Comparison of ENCODE assay signal across 19 cellular contexts in genomic region chr15:36372968-36373367, GRCh38.
DNase-seq lines count a peak whose midpoint lies in the region; ATAC-seq, FAIRE-seq and TF ChIP-seq lines count a peak whose summit lies in the region.
"Had no signal": no experiment of that assay in that cellular context is flagged by ENCODE, and none has a peak within 500 bp of the region (broad histone marks: within the 10 kb centered on the region; RNA-seq: fewer than 3 reads in every experiment).

No MANE protein-coding gene starts in this region.

- H3K79me2 ChIP-seq in HCT116 (ENCODE audit: insufficient read depth, low read length): no peaks in the 10 kb centered on the region

- CTCF ChIA-PET in A549 (lab: Yijun Ruan, JAX): no interaction called here
- CTCF ChIA-PET in HCT116 (lab: Charles Lee): no interaction called here

- H3K36me3 Mint-ChIP-seq in mesothelial cell of epicardium: peaks cover 6% of the 10 kb centered on the region
- H3K36me3 Mint-ChIP-seq in activated T-helper 17 cell treated with anti-CD3 and anti-CD28 coated beads, Interleukin-2, amount 50 U/mL, for 72 hours (ENCODE audit: low read depth): no peaks in the 10 kb centered on the region
- H3K36me3 Mint-ChIP-seq: CD4-positive, alpha-beta memory T cell had no signal

- peak overlapping the region; percentile 10 for H2AFZ ChIP-seq in HCT116 (ENCODE audit: low read depth, low read length, poor library complexity, severe bottlenecking)
- H2AFZ ChIP-seq: GM23338 had no signal

- ATAC-seq in A549 (no peak), HCT116 (no peak), RWPE2 (ENCODE audit: low read depth) (no peak)
- no peak for ATAC-seq in activated T-helper 17 cell treated with anti-CD3 and anti-CD28 coated beads, Interleukin-2, amount 50 U/mL, for 72 hours (replicated peaks)
- ATAC-seq: GM12878, GM23338 had no signal

- H3K27me3 ChIP-seq in HCT116 (ENCODE audit: insufficient read depth, low read length): no peaks in the 10 kb centered on the region
- no peaks in the 10 kb centered on the region for H3K27me3 ChIP-seq in RWPE2 (ENCODE audit: insufficient read depth, poor library complexity, severe bottlenecking)
- no peaks in the 10 kb centered on the region for H3K27me3 ChIP-seq in H7 (ENCODE audit: control insufficient read depth, insufficient read depth, low read length)

- H3K9me3 ChIP-seq in A549 (no peaks in the 10 kb centered on the region), HCT116 (ENCODE audit: control insufficient read depth in 1 of 2, insufficient read depth in 1 of 2, low read depth in 1 of 2, low read length in 2 of 2) (peaks cover 0 to 6% of the 10 kb centered on the region in 2 experiments; a peak in 1 of 4 replicates), RWPE2 (ENCODE audit: severe bottlenecking) (no peaks in the 10 kb centered on the region)
- H3K9me3 ChIP-seq: HAP-1 had no signal

- 35% methylated on average over 2 of the region's 2 CpGs for WGBS in A549 (ENCODE audit: missing lambda C conversion rate)

- intact Hi-C loops in HCT116 (cut with micrococcal nuclease): no loop called here

- peak overlapping the region; percentile 39 for H3K9ac ChIP-seq in HCT116 (ENCODE audit: low read length)

- H3K27ac ChIP-seq in A549 (peak overlapping the region in 1 of 2 experiments; percentile 45; a peak in 1 of 6 replicates), HCT116 (ENCODE audit: low read depth, low read length) (peak overlapping the region; percentile 88; the same call in 1 of the 2 replicates), RWPE2 (ENCODE audit: poor library complexity, severe bottlenecking) (peak overlapping the region; percentile 97)
- H3K27ac ChIP-seq: 22Rv1 had no signal

- DNase-seq in A549 (ENCODE audit: low read depth in 1 of 2, low spot score in 1 of 2) (no peak), HCT116 (ENCODE audit: low read depth, low spot score) (no peak), RWPE2 (ENCODE audit: low spot score) (no peak), mesothelial cell of epicardium (ENCODE audit: low spot score in 2 of 2, unreplicated experiment in 2 of 2) (no peak), H7 (no peak), DMS153 (lab: John Stamatoyannopoulos, UW) (no peak)
- DNase-seq: C1 segment of cervical spinal cord; Calu3; CD4-positive, alpha-beta memory T cell; COR-L47; DND-41; GDM1 had no signal

- no peaks in the 10 kb centered on the region for H3K9me2 ChIP-seq in HCT116 (ENCODE audit: insufficient read depth)

- H3K9me3 Mint-ChIP-seq in mesothelial cell of epicardium: peaks cover 6% of the 10 kb centered on the region
- H3K9me3 Mint-ChIP-seq in activated T-helper 17 cell treated with anti-CD3 and anti-CD28 coated beads, Interleukin-2, amount 50 U/mL, for 72 hours: peaks cover 4% of the 10 kb centered on the region
- H3K9me3 Mint-ChIP-seq: GM23338 had no signal

- no peaks in the 10 kb centered on the region for H3K27me3 Mint-ChIP-seq in mesothelial cell of epicardium (ENCODE audit: low read depth)
- no peaks in the 10 kb centered on the region for H3K27me3 Mint-ChIP-seq in activated T-helper 17 cell treated with anti-CD3 and anti-CD28 coated beads, Interleukin-2, amount 50 U/mL, for 72 hours
- H3K27me3 Mint-ChIP-seq: CD4-positive, alpha-beta memory T cell had no signal

- TF ChIP-seq CTCF in A549 (IDR thresholded peaks at IDR 0.05): no peak
- TF ChIP-seq CTCF in HCT116 (IDR thresholded peaks at IDR 0.05 in 2 of 3, conservative IDR thresholded peaks at IDR 0.05 in 1 of 3; ENCODE audit: borderline replicate concordance in 1 of 3, insufficient read depth in 1 of 3, low read depth in 2 of 3, low read length in 2 of 3): no peak
- no peak for TF ChIP-seq CTCF in RWPE2 (IDR thresholded peaks at IDR 0.05; ENCODE audit: poor library complexity, severe bottlenecking)
- no peak for TF ChIP-seq CTCF in mesothelial cell of epicardium (IDR thresholded peaks at IDR 0.05; ENCODE audit: unreplicated experiment)

- TF ChIP-seq RAD21 in A549 (conservative IDR thresholded peaks at IDR 0.05 in 1 of 2, IDR thresholded peaks at IDR 0.05 in 1 of 2) (no peak), HCT116 (IDR thresholded peaks at IDR 0.05; ENCODE audit: low read depth) (no peak)

- no peak overlapping the region; the same call in 2 of the 3 replicates for H3K4me2 ChIP-seq in A549
- peak overlapping the region; percentile 73 for H3K4me2 ChIP-seq in HCT116 (ENCODE audit: low read length)
- H3K4me2 ChIP-seq: GM23338 had no signal

- H3K4me1 ChIP-seq in A549: peaks cover 50% of the 10 kb centered on the region
- H3K4me1 ChIP-seq in HCT116 (ENCODE audit: control insufficient read depth in 1 of 2, insufficient read depth in 2 of 2, low read length in 2 of 2): peaks cover 51 to 57% of the 10 kb centered on the region in 2 experiments
- peaks cover 58% of the 10 kb centered on the region for H3K4me1 ChIP-seq in RWPE2 (ENCODE audit: insufficient read depth, poor library complexity, severe bottlenecking)

- no peak overlapping the region for H3K4me3 Mint-ChIP-seq in mesothelial cell of epicardium
- no peak overlapping the region for H3K4me3 Mint-ChIP-seq in activated T-helper 17 cell treated with anti-CD3 and anti-CD28 coated beads, Interleukin-2, amount 50 U/mL, for 72 hours
- H3K4me3 Mint-ChIP-seq: CD4-positive, alpha-beta memory T cell; GM23338 had no signal

- RAD21 ChIA-PET in HCT116 (lab: Charles Lee; ENCODE audit: low non-redundant PET in 1 of 2, low total read pairs in 2 of 2, uncharacterized antibody in 2 of 2, unreplicated experiment in 2 of 2): no interaction called here

- POLR2A ChIA-PET in A549 (lab: Yijun Ruan, JAX): interaction anchor here (0.6 kb wide), 1 partner anchor 135 kb away, joined by 3 read pairs; no protein-coding TSS in a partner anchor
- POLR2A ChIA-PET in HCT116 (lab: Charles Lee): no interaction called here

- no peak for FAIRE-seq in A549 (lab: Jason Lieb, UNC)
- FAIRE-seq: A204.1, GM12878, GM19239 had no signal

- TF ChIP-seq POLR2A in A549 (IDR thresholded peaks at IDR 0.05; ENCODE audit: low read length) (no peak), HCT116 (IDR thresholded peaks at IDR 0.05; ENCODE audit: borderline replicate concordance, extremely low read depth, insufficient read depth, insufficient read length) (no peak)

- peak overlapping the region; percentile 34 for H3K27ac Mint-ChIP-seq in mesothelial cell of epicardium
- no peak overlapping the region for H3K27ac Mint-ChIP-seq in activated T-helper 17 cell treated with anti-CD3 and anti-CD28 coated beads, Interleukin-2, amount 50 U/mL, for 72 hours
- H3K27ac Mint-ChIP-seq: CD4-positive, alpha-beta memory T cell; GM23338 had no signal

- H3K4me3 ChIP-seq in A549 (no peak overlapping the region), HCT116 (replicated peaks in 1 of 2; ENCODE audit: low read depth in 1 of 2, low read length in 2 of 2) (no peak overlapping the region), RWPE2 (ENCODE audit: severe bottlenecking) (no peak overlapping the region), H7 (ENCODE audit: insufficient read depth, low read depth, low read length) (no peak overlapping the region)
- H3K4me3 ChIP-seq: GM12878, GM23338, HAP-1 had no signal

- H3K36me3 ChIP-seq in HCT116 (ENCODE audit: control insufficient read depth in 1 of 2, insufficient read depth in 2 of 2, low read length in 2 of 2) (peaks cover 0 to 7% of the 10 kb centered on the region in 2 experiments; a peak in 1 of 4 replicates), RWPE2 (ENCODE audit: low read depth) (no peaks in the 10 kb centered on the region), H7 (replicated peaks; ENCODE audit: control insufficient read depth, insufficient read depth, low read length) (no peaks in the 10 kb centered on the region)
- H3K36me3 ChIP-seq: HAP-1 had no signal

- H3K4me1 Mint-ChIP-seq in mesothelial cell of epicardium: peaks cover 48% of the 10 kb centered on the region
- no peaks in the 10 kb centered on the region for H3K4me1 Mint-ChIP-seq in activated T-helper 17 cell treated with anti-CD3 and anti-CD28 coated beads, Interleukin-2, amount 50 U/mL, for 72 hours
- H3K4me1 Mint-ChIP-seq: CD4-positive, alpha-beta memory T cell; GM23338 had no signal

- H4K20me1 ChIP-seq in HCT116 (ENCODE audit: insufficient read depth): no peaks in the 10 kb centered on the region

- TF ChIP-seq EP300 in A549 (IDR thresholded peaks at IDR 0.05): no peak

- BruUV-seq in HCT116 (replicated peaks; lab: Mats Ljungman, UMichigan): no TSS peak

TF ChIP-seq in A549, 52 proteins besides CTCF, POLR2A, EP300 and RAD21:
- TF ChIP-seq HOXB13 (CRISPR knock-in tag; IDR thresholded peaks at IDR 0.05; ENCODE audit: low read depth) (no peak), MAFK (IDR thresholded peaks at IDR 0.05; ENCODE audit: partially characterized antibody) (peak; percentile 30), EHMT2 (IDR thresholded peaks at IDR 0.05; ENCODE audit: low read depth) (no peak), PBX3 (IDR thresholded peaks at IDR 0.05) (no peak)
TF ChIP-seq in A549: peak in this region for 1.

TF ChIP-seq in HCT116, 20 proteins besides CTCF, POLR2A, EP300 and RAD21 (continues in another document):
- TF ChIP-seq EZH2 (IDR thresholded peaks at IDR 0.05): no peak
- TF ChIP-seq EGR1 (IDR thresholded peaks at IDR 0.05; ENCODE audit: low read depth): no peak
- no peak for TF ChIP-seq MAX (IDR thresholded peaks at IDR 0.05)
- TF ChIP-seq TCF7L2 (IDR thresholded peaks at IDR 0.05; ENCODE audit: borderline replicate concordance, extremely low read depth, insufficient read depth, insufficient read length): no peak
- no peak for TF ChIP-seq ATF3 (IDR thresholded peaks at IDR 0.05)
- TF ChIP-seq ELF1 (IDR thresholded peaks at IDR 0.05; ENCODE audit: borderline replicate concordance, low read depth): no peak
- no peak for TF ChIP-seq SP1 (IDR thresholded peaks at IDR 0.05; ENCODE audit: low read depth)
- TF ChIP-seq JUND (IDR thresholded peaks at IDR 0.05): no peak
- no peak for TF ChIP-seq CEBPB (IDR thresholded peaks at IDR 0.05; ENCODE audit: low read depth)
